Comparison of ENCODE assay signal across 8 cellular contexts in the genomic region with DNA sequence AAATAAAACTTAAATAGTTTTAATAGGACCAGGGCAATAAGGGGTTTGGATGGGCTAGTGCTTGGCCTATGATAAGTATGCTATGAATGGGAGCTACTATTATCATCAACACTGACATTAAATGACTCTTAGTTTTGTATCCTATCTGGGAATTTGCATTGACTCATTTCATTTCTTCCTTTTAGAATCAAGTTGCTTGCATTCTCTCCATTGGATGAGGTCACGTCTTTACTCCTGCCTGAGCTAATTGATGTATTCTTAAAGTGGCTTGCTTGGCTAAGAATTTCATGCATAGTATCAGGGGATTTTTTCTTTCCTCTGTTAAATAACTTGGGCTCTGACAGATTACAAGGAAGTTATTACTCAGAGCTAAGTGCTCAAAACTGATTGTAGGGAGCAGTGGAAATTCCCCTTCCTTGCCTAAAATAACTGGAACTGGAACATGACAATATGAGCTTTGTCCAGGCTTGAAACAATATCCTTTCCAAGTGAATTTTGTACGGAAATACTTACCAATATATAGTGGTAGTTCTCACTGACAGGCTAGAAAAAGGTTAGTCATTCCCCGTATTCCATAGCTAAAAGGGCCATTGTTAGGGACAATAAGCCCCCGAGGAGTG.
A peak's percentile ranks its signal among the peaks of the same experiment; 100 is the strongest.
DNase-seq lines count a peak whose midpoint lies in the region; ATAC-seq and TF ChIP-seq lines count a peak whose summit lies in the region.

No MANE protein-coding gene starts in this region.

- H2AFZ ChIP-seq in OCI-LY3 (ENCODE audit: low read depth, low read length) (no peak overlapping the region), osteoblast (ENCODE audit: low read length) (no peak overlapping the region)

- H3K4me2 ChIP-seq in OCI-LY3 (ENCODE audit: low read length) (peak overlapping the region; percentile 32), osteoblast (ENCODE audit: insufficient read depth, low read length) (peak overlapping the region; percentile 65)

- H3K4me1 ChIP-seq in OCI-LY3 (ENCODE audit: low read length) (peaks cover 23% of the 10 kb centered on the region), osteoblast (ENCODE audit: insufficient read depth, low read length) (peaks cover 38% of the 10 kb centered on the region)

- TF ChIP-seq CTCF in OCI-LY3 (IDR thresholded peaks at IDR 0.05; ENCODE audit: low read depth, low read length) (no peak), epithelial cell of esophagus (IDR thresholded peaks at IDR 0.05; ENCODE audit: insufficient read depth, low read depth, low read length, missing control alignments) (no peak), osteoblast (IDR thresholded peaks at IDR 0.05; ENCODE audit: extremely low read depth, low read depth, low read length) (no peak)

- DNase-seq in COLO829 (ENCODE audit: low spot score) (peak; percentile 89), epithelial cell of esophagus (ENCODE audit: low read depth) (peak; percentile 95), osteoblast (ENCODE audit: insufficient read length, low spot score, missing footprints) (peak; percentile 66), COR-L47 (lab: John Stamatoyannopoulos, UW) (no peak)

- H3K4me3 ChIP-seq in OCI-LY3 (ENCODE audit: low read length) (no peak overlapping the region), epithelial cell of esophagus (ENCODE audit: low read length) (no peak overlapping the region), osteoblast (ENCODE audit: insufficient read depth, low read length) (peak overlapping the region; percentile 15)

- no peak overlapping the region for H3K9ac ChIP-seq in OCI-LY3 (ENCODE audit: low read length)

- H3K79me2 ChIP-seq in OCI-LY3 (ENCODE audit: low read length) (no peaks in the 10 kb centered on the region), osteoblast (ENCODE audit: insufficient read depth, low read length) (no peaks in the 10 kb centered on the region)

- no peaks in the 10 kb centered on the region for H3K36me3 ChIP-seq in OCI-LY3 (replicated peaks; ENCODE audit: low read depth, low read length)
- no peaks in the 10 kb centered on the region for H3K36me3 ChIP-seq in osteoblast (ENCODE audit: insufficient read depth, low read length)

- H3K27ac ChIP-seq in OCI-LY3 (ENCODE audit: low read length), result no peak overlapping the region
- H3K27ac ChIP-seq in osteoblast (ENCODE audit: low read depth, low read length), result peak overlapping the region; percentile 92

- H3K27me3 ChIP-seq in OCI-LY3 (ENCODE audit: low read depth, low read length), result peaks cover 5% of the 10 kb centered on the region; the same call in 1 of the 2 replicates
- H3K27me3 ChIP-seq in osteoblast (ENCODE audit: insufficient read depth, low read length), result no peaks in the 10 kb centered on the region

- H3K9me3 ChIP-seq in OCI-LY3 (ENCODE audit: insufficient read depth, low read length) (no peaks in the 10 kb centered on the region), osteoblast (ENCODE audit: low read depth, low read length) (no peaks in the 10 kb centered on the region)

- H4K20me1 ChIP-seq in OCI-LY3 (ENCODE audit: insufficient read depth, low read length) (no peaks in the 10 kb centered on the region), osteoblast (ENCODE audit: insufficient read depth, low read length) (no peaks in the 10 kb centered on the region)

- ATAC-seq in GM21447 (IDR thresholded peaks at IDR 0.05; ENCODE audit: unreplicated experiment) (no peak), GM19035 (IDR thresholded peaks at IDR 0.05; ENCODE audit: unreplicated experiment) (no peak), HG03378 (IDR thresholded peaks at IDR 0.05; ENCODE audit: unreplicated experiment) (no peak)
